Comparison of ENCODE assay signal across 8 cellular contexts in genomic region chr19:18895038-18895827, GRCh38. TPM values are rescaled to one million over a fixed set of nuclear protein-coding genes. Genes with fewer than 3 reads are reported as not detected.
DNase-seq lines count a peak whose midpoint lies in the region; FAIRE-seq and TF ChIP-seq lines count a peak whose summit lies in the region.

No MANE protein-coding gene starts in this region.

- intact Hi-C loops in lower leg skin (cut with DNase I; ENCODE audit: low total_unique reads): no loop called here

- H3K27ac ChIP-seq in ectodermal cell (ENCODE audit: insufficient read depth, low read depth, low read length, poor library complexity, severe bottlenecking) (no peak overlapping the region), mesodermal cell (ENCODE audit: low read depth, low read length, severe bottlenecking) (peak overlapping the region; percentile 19), small intestine (ENCODE audit: low read depth in 1 of 2, low read length in 1 of 2) (no peak overlapping the region)

- H3K4me3 ChIP-seq in AG04449 (ENCODE audit: low read depth, low read length) (peak overlapping the region; percentile 49), ectodermal cell (ENCODE audit: insufficient read depth, low read depth, low read length) (peak overlapping the region; percentile 75), mesodermal cell (ENCODE audit: extremely low read depth, insufficient read depth, low read length, poor library complexity, severe bottlenecking) (peak overlapping the region; percentile 70), lower leg skin (ENCODE audit: low read depth, poor library complexity, severe bottlenecking) (no peak overlapping the region), small intestine (ENCODE audit: low read depth in 1 of 2, low read length in 2 of 2) (peak overlapping the region in 1 of 2 donors; percentile 40)

- H3K27me3 ChIP-seq in ectodermal cell (ENCODE audit: control insufficient read depth, insufficient read depth, low read length, poor library complexity, severe bottlenecking) (peaks cover 7% of the 10 kb centered on the region), small intestine (ENCODE audit: control insufficient read depth in 2 of 2, insufficient read depth in 2 of 2, low read length in 2 of 2) (peaks cover 7 to 22% of the 10 kb centered on the region in 2 donors)

- H3K4me1 ChIP-seq in ectodermal cell (ENCODE audit: control insufficient read depth, insufficient read depth, low read length): peaks cover 20% of the 10 kb centered on the region
- H3K4me1 ChIP-seq in mesodermal cell (ENCODE audit: control insufficient read depth, insufficient read depth, low read length, poor library complexity, severe bottlenecking): peaks cover 14% of the 10 kb centered on the region
- peaks cover 2% of the 10 kb centered on the region in 2 donors for H3K4me1 ChIP-seq in small intestine (ENCODE audit: control insufficient read depth in 2 of 2, insufficient read depth in 1 of 2, low read depth in 1 of 2, low read length in 1 of 2)

- POLR2A ChIA-PET in AG04449 (lab: Yijun Ruan, JAX): no interaction called here

- TF ChIP-seq CTCF in AG04449 (IDR thresholded peaks at IDR 0.05; ENCODE audit: insufficient read depth, low read length, missing control alignments) (peak; percentile 29), GM12874 (IDR thresholded peaks at IDR 0.05; ENCODE audit: insufficient read depth, low read depth, low read length) (peak; percentile 45), lower leg skin (IDR thresholded peaks at IDR 0.05) (no peak)

- FAIRE-seq in RCC 7860 (lab: Jason Lieb, UNC) (no peak), small intestine (lab: Jason Lieb, UNC) (no peak)

- WGBS in ectodermal cell, 2 experiments: 1% methylated on average over 73 of the region's 73 CpGs
- WGBS in mesodermal cell (ENCODE audit: insufficient coverage in 2 of 2), 2 experiments: 0 to 1% methylated on average over 59 to 68 of the region's 73 CpGs
- 1% methylated on average over 21 to 63 of the region's 73 CpGs for WGBS in lower leg skin, 2 donors
- 1% methylated on average over 52 to 73 of the region's 73 CpGs for WGBS in small intestine, 3 donors

- no peaks in the 10 kb centered on the region for H3K9me3 ChIP-seq in ectodermal cell (ENCODE audit: control insufficient read depth, low read length)
- H3K9me3 ChIP-seq in mesodermal cell (ENCODE audit: control insufficient read depth, low read length): no peaks in the 10 kb centered on the region
- no peaks in the 10 kb centered on the region for H3K9me3 ChIP-seq in small intestine (ENCODE audit: control insufficient read depth, low read depth)

- no peak for TF ChIP-seq POLR2A in lower leg skin (IDR thresholded peaks at IDR 0.05)

- DNase-seq in AG04449 (ENCODE audit: low read depth, low spot score) (no peak), RCC 7860 (ENCODE audit: low spot score) (peak; percentile 46), lower leg skin (ENCODE audit: low spot score in 2 of 2) (no peak), small intestine (no peak), NCI-H2029 (lab: John Stamatoyannopoulos, UW) (no peak)

- H3K36me3 ChIP-seq in ectodermal cell (ENCODE audit: control insufficient read depth, insufficient read depth, low read length) (no peaks in the 10 kb centered on the region), mesodermal cell (ENCODE audit: control insufficient read depth, insufficient read depth, low read length) (peaks cover 10% of the 10 kb centered on the region), small intestine (ENCODE audit: control insufficient read depth in 2 of 2, insufficient read depth in 2 of 2, low read length in 2 of 2) (peaks cover 2 to 5% of the 10 kb centered on the region in 2 donors)

- CTCF ChIA-PET in AG04449 (lab: Yijun Ruan, JAX): interaction anchor here (1.3 to 1.6 kb wide), 4 partner anchors 13 to 91 kb away, joined by 4 to 16 read pairs (median 5); no protein-coding TSS in a partner anchor

RNA-seq across cellular contexts. Expression of gene CERS1, which starts 0.7 kb away (rescaled TPM):
- polyA plus RNA-seq in ectodermal cell (2013, experiment 1 of 4): 36.9 TPM
- polyA plus RNA-seq in ectodermal cell (2013, experiment 2 of 4): 32.4 TPM
- polyA plus RNA-seq in ectodermal cell (2013, experiment 3 of 4): 16.4 TPM
- 19.6 TPM for polyA plus RNA-seq in ectodermal cell (2013, experiment 4 of 4)
- 17.6 TPM for polyA plus RNA-seq in mesodermal cell (2013, experiment 1 of 2)
- polyA plus RNA-seq in mesodermal cell (2013, experiment 2 of 2): 11.9 TPM
- under 1 TPM in 2 of 4 donors, not detected in 2; 0.39 to 0.57 TPM for total RNA-seq in lower leg skin
- polyA plus RNA-seq in small intestine: 1 to 10 TPM in 1 of 3 donors, not detected in 2; 1.5 TPM

RNA-seq across cellular contexts. Expression of gene COPE, which starts 24.0 kb away (rescaled TPM):
- polyA plus RNA-seq in ectodermal cell (2013, experiment 1 of 4): 168 TPM
- polyA plus RNA-seq in ectodermal cell (2013, experiment 2 of 4): 160 TPM
- 148 TPM for polyA plus RNA-seq in ectodermal cell (2013, experiment 3 of 4)
- polyA plus RNA-seq in ectodermal cell (2013, experiment 4 of 4): 141 TPM
- 225 TPM for polyA plus RNA-seq in mesodermal cell (2013, experiment 1 of 2)
- polyA plus RNA-seq in mesodermal cell (2013, experiment 2 of 2): 188 TPM
- total RNA-seq in lower leg skin: 100 to 1,000 TPM; 173 to 238 (median 197) TPM
- 100 to 1,000 TPM; 254 to 350 (median 286) TPM for polyA plus RNA-seq in small intestine

RNA-seq across cellular contexts. Expression of gene DDX49, which starts 24.3 kb away (rescaled TPM):
- polyA plus RNA-seq in ectodermal cell (2013, experiment 1 of 4): 30.8 TPM
- 34.8 TPM for polyA plus RNA-seq in ectodermal cell (2013, experiment 2 of 4)
- 27.5 TPM for polyA plus RNA-seq in ectodermal cell (2013, experiment 3 of 4)
- polyA plus RNA-seq in ectodermal cell (2013, experiment 4 of 4): 29.3 TPM
- 24.4 TPM for polyA plus RNA-seq in mesodermal cell (2013, experiment 1 of 2)
- 23.3 TPM for polyA plus RNA-seq in mesodermal cell (2013, experiment 2 of 2)
- 10 to 100 TPM; 50.0 to 87.7 (median 65.5) TPM for total RNA-seq in lower leg skin
- 10 to 100 TPM; 48.5 to 51.4 (median 48.6) TPM for polyA plus RNA-seq in small intestine

RNA-seq across cellular contexts. Expression of gene HOMER3, which starts 45.8 kb away (rescaled TPM):
- 73.7 TPM for polyA plus RNA-seq in ectodermal cell (2013, experiment 1 of 4)
- 75.1 TPM for polyA plus RNA-seq in ectodermal cell (2013, experiment 2 of 4)
- 61.6 TPM for polyA plus RNA-seq in ectodermal cell (2013, experiment 3 of 4)
- polyA plus RNA-seq in ectodermal cell (2013, experiment 4 of 4): 66.8 TPM
- polyA plus RNA-seq in mesodermal cell (2013, experiment 1 of 2): 62.3 TPM
- polyA plus RNA-seq in mesodermal cell (2013, experiment 2 of 2): 55.6 TPM
- 10 to 100 TPM; 32.3 to 49.5 (median 37.2) TPM for total RNA-seq in lower leg skin
- polyA plus RNA-seq in small intestine: 10 to 100 TPM in 1 of 3 donors, 1 to 10 TPM in 2; 1.6 to 13.0 (median 9.8) TPM

Comparison
In these comparisons a context has a peak if more than half of its experiments do, and no peak if none do; other contexts are left out.
1. CTCF ChIP-seq: peak in AG04449 (single experiment) and GM12874 (single experiment); none in lower leg skin (0 of 3).